In the genomic region with DNA sequence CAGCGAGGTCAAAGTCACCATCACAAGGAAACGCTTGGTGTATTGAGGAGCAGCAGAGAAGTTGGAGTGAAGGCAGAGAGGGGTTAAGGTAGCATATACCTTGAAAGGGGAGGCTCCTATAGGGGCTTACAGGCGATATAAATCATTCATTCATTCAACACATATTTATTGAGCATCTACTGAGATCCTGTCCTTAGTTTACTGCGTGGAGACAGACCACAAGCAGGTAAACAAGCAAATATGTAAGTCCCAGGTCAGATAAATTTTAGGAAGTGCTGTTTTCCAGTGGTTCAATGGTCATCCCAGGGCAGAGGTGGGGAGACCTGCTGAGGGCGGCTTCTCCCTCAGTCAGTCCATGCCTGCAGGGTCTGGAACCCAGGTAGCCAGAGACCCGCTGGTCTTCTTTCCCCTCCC, we compare ENCODE assay signal across 8 cellular contexts. TPM values are rescaled to one million over a fixed set of nuclear protein-coding genes. Genes with fewer than 3 reads are reported as not detected.
DNase-seq lines count a peak whose midpoint lies in the region; ATAC-seq and TF ChIP-seq lines count a peak whose summit lies in the region.

No MANE protein-coding gene starts in this region.

- peaks cover 15% of the 10 kb centered on the region for H3K4me1 Mint-ChIP-seq in mesothelial cell of epicardium

- H3K4me1 ChIP-seq in heart left ventricle, result peaks cover 0 to 26% (median 13%) of the 10 kb centered on the region in 12 donors
- H3K4me1 ChIP-seq in upper lobe of right lung, result peaks cover 14% of the 10 kb centered on the region

- ATAC-seq in heart left ventricle (no peak), upper lobe of right lung (no peak)

- H3K36me3 ChIP-seq in heart left ventricle (no peaks in the 10 kb centered on the region), upper lobe of right lung (no peaks in the 10 kb centered on the region)

- H3K27ac ChIP-seq in heart left ventricle (no peak overlapping the region), upper lobe of right lung (no peak overlapping the region)

- no peaks in the 10 kb centered on the region for H3K36me3 Mint-ChIP-seq in mesothelial cell of epicardium

- no peaks in the 10 kb centered on the region for H3K27me3 ChIP-seq in heart left ventricle
- no peaks in the 10 kb centered on the region for H3K27me3 ChIP-seq in upper lobe of right lung

- DNase-seq in heart left ventricle, result no peak
- no peak for DNase-seq in cardiac septum (ENCODE audit: low spot score)
- DNase-seq in astrocyte of the spinal cord (ENCODE audit: low read depth, low spot score), result no peak
- no peak for DNase-seq in mesothelial cell of epicardium (ENCODE audit: low spot score in 2 of 2, unreplicated experiment in 2 of 2)
- DNase-seq in upper lobe of right lung, result no peak
- DNase-seq in lower leg skin (ENCODE audit: low spot score in 2 of 2), result no peak
- no peak for DNase-seq in AG08395 (ENCODE audit: low spot score)
- no peak for DNase-seq in foreskin melanocyte

- H3K9me3 Mint-ChIP-seq in mesothelial cell of epicardium, result no peaks in the 10 kb centered on the region

- intact Hi-C loops in heart left ventricle (cut with DNase I) (loop anchor here in 3 of 10 donors (5.0 kb wide), 2 partner anchors 84 to 89 kb away; a partner anchor contains a TSS), cardiac septum (cut with DNase I) (no loop called here), upper lobe of right lung (cut with DNase I) (no loop called here), lower leg skin (cut with DNase I; ENCODE audit: low total_unique reads) (no loop called here)

- peak overlapping the region; percentile 70 for H3K4me3 Mint-ChIP-seq in mesothelial cell of epicardium

- WGBS in heart left ventricle, 4 donors, result 40 to 55% (median 42%) methylated on average over 5 to 6 of the region's 6 CpGs
- WGBS in lower leg skin, 2 donors, result 42 to 47% methylated on average over 6 of the region's 6 CpGs

- H3K4me3 ChIP-seq in heart left ventricle (peak overlapping the region; percentile 59 to 99 (median 84)), astrocyte of the spinal cord (ENCODE audit: low read depth, low read length) (peak overlapping the region; percentile 72), upper lobe of right lung (peak overlapping the region; percentile 76), lower leg skin (ENCODE audit: low read depth, poor library complexity, severe bottlenecking) (no peak overlapping the region)

- in situ Hi-C loops in astrocyte of the spinal cord (cut with HindIII; ENCODE audit: low sequenced_read_pairs), result no loop called here

- no peaks in the 10 kb centered on the region for H3K27me3 Mint-ChIP-seq in mesothelial cell of epicardium (ENCODE audit: low read depth)

- no peaks in the 10 kb centered on the region for H3K9me3 ChIP-seq in heart left ventricle
- H3K9me3 ChIP-seq in upper lobe of right lung, result no peaks in the 10 kb centered on the region

- TF ChIP-seq POLR2A in heart left ventricle (IDR thresholded peaks at IDR 0.05) (no peak), lower leg skin (IDR thresholded peaks at IDR 0.05) (no peak)

- TF ChIP-seq CTCF in heart left ventricle (IDR thresholded peaks at IDR 0.05), result no peak
- TF ChIP-seq CTCF in astrocyte of the spinal cord (IDR thresholded peaks at IDR 0.05; ENCODE audit: low read depth, low read length), result no peak
- no peak for TF ChIP-seq CTCF in mesothelial cell of epicardium (IDR thresholded peaks at IDR 0.05; ENCODE audit: unreplicated experiment)
- no peak for TF ChIP-seq CTCF in upper lobe of right lung (IDR thresholded peaks at IDR 0.05)
- TF ChIP-seq CTCF in lower leg skin (IDR thresholded peaks at IDR 0.05), result no peak

- H3K27ac Mint-ChIP-seq in mesothelial cell of epicardium, result peak overlapping the region; percentile 60

RNA-seq across cellular contexts. Expression of a gene that starts 0.8 kb away (rescaled TPM):
- total RNA-seq in heart left ventricle (1 to 10 TPM in 1 of 9 donors, under 1 TPM in 8; 0.19 to 1.2 (median 0.50) TPM), cardiac septum (0.62 TPM), mesothelial cell of epicardium (7.5 to 8.5 TPM (median 8.5 TPM) in 3 replicates), upper lobe of right lung (0.84 TPM), lower leg skin (1 to 10 TPM; 2.0 to 3.4 (median 2.7) TPM)
- under 1 TPM; 0.43 to 0.69 TPM for polyA plus RNA-seq in heart left ventricle

RNA-seq across cellular contexts. Expression of a gene that starts 18.2 kb away (rescaled TPM):
- total RNA-seq in heart left ventricle, result 10 to 100 TPM; 30.3 to 47.6 (median 42.4) TPM
- 10 to 100 TPM; 50.6 to 72.4 TPM for polyA plus RNA-seq in heart left ventricle
- 36.5 TPM for total RNA-seq in cardiac septum
- total RNA-seq in mesothelial cell of epicardium, result 36.3 to 40.8 TPM (median 39.2 TPM) in 3 replicates
- total RNA-seq in upper lobe of right lung, result 36.3 TPM
- 10 to 100 TPM; 16.9 to 21.0 (median 18.7) TPM for total RNA-seq in lower leg skin

RNA-seq across cellular contexts. Expression of a gene that starts 58.3 kb away (rescaled TPM):
- total RNA-seq in heart left ventricle, result 10 to 100 TPM; 44.8 to 90.2 (median 72.2) TPM
- 10 to 100 TPM; 22.7 to 75.3 TPM for polyA plus RNA-seq in heart left ventricle
- total RNA-seq in cardiac septum, result 71.7 TPM
- total RNA-seq in mesothelial cell of epicardium, result 114 to 119 TPM (median 114 TPM) in 3 replicates
- total RNA-seq in upper lobe of right lung, result 88.5 TPM
- total RNA-seq in lower leg skin, result 10 to 100 TPM; 44.6 to 60.2 (median 52.8) TPM
